Comparison of ENCODE assay signal across 8 cellular contexts in genomic region chr4:139084425-139085093, GRCh38.
DNase-seq lines count a peak whose midpoint lies in the region; ATAC-seq and TF ChIP-seq lines count a peak whose summit lies in the region.

No MANE protein-coding gene starts in this region.

- in situ Hi-C loops in HAP-1 (cut with MboI; ENCODE audit: low sequenced_read_pairs): no loop called here

- H3K4me1 Mint-ChIP-seq in activated CD8-positive, alpha-beta T cell treated with anti-CD3 and anti-CD28 coated beads, Interleukin-2, amount 10 ng/mL, durations not matched to agents 7 days and 5 days (ENCODE audit: low read depth): peaks cover 31% of the 10 kb centered on the region
- H3K4me1 Mint-ChIP-seq in stimulated activated naive B cell treated with anti-CD40 and anti-IgM and Interleukin-4, amounts not matched to agents 10 μg/mL and 1 μg/mL and 100 μg/mL, for 72 hours: peaks cover 5 to 24% of the 10 kb centered on the region in 2 donors

- peak overlapping the region; percentile 99 for H3K4me3 Mint-ChIP-seq in activated CD8-positive, alpha-beta T cell treated with anti-CD3 and anti-CD28 coated beads, Interleukin-2, amount 10 ng/mL, durations not matched to agents 7 days and 5 days
- peak overlapping the region; percentile 98 to 100 for H3K4me3 Mint-ChIP-seq in stimulated activated naive B cell treated with anti-CD40 and anti-IgM and Interleukin-4, amounts not matched to agents 10 μg/mL and 1 μg/mL and 100 μg/mL, for 72 hours

- DNase-seq in HAP-1 (ENCODE audit: low spot score in 2 of 2) (no peak), A172 (ENCODE audit: low spot score) (no peak)
- DNase-seq in activated CD8-positive, alpha-beta T cell treated with anti-CD3 and anti-CD28 coated beads, Interleukin-2, amount 10 ng/mL, durations not matched to agents 7 days and 5 days: no peak
- DNase-seq in stimulated activated naive B cell treated with anti-CD40 and anti-IgM and Interleukin-4, amounts not matched to agents 10 μg/mL and 1 μg/mL and 100 μg/mL, for 72 hours: no peak
- no peak for DNase-seq in stimulated activated CD4-positive, alpha-beta T cell treated with anti-CD3 and anti-CD28 coated beads, Interleukin-12 subunit alpha, Interleukin-12 subunit beta, amount 100 ng/mL, for 4 hours

- peaks cover 22% of the 10 kb centered on the region for H3K36me3 Mint-ChIP-seq in activated CD8-positive, alpha-beta T cell treated with anti-CD3 and anti-CD28 coated beads, Interleukin-2, amount 10 ng/mL, durations not matched to agents 7 days and 5 days (ENCODE audit: low read depth)
- peaks cover 8 to 13% of the 10 kb centered on the region in 2 donors for H3K36me3 Mint-ChIP-seq in stimulated activated naive B cell treated with anti-CD40 and anti-IgM and Interleukin-4, amounts not matched to agents 10 μg/mL and 1 μg/mL and 100 μg/mL, for 72 hours

- no peaks in the 10 kb centered on the region for H3K9me3 ChIP-seq in HAP-1
- H3K9me3 ChIP-seq in iPS-20b (ENCODE audit: insufficient read depth, low read depth, low read length): no peaks in the 10 kb centered on the region

- CTCF ChIA-PET in activated CD8-positive, alpha-beta T cell treated with anti-CD3 and anti-CD28 coated beads, Interleukin-2, amount 10 ng/mL, durations not matched to agents 7 days and 5 days (lab: Charles Lee): interaction anchor here (0.7 to 2.7 kb wide), 7 partner anchors 11 to 211 kb away, joined by 3 to 14 read pairs (median 4); partner anchors contain the start of gene ELF2

- H3K27me3 Mint-ChIP-seq in activated CD8-positive, alpha-beta T cell treated with anti-CD3 and anti-CD28 coated beads, Interleukin-2, amount 10 ng/mL, durations not matched to agents 7 days and 5 days (ENCODE audit: low read depth): no peaks in the 10 kb centered on the region
- no peaks in the 10 kb centered on the region for H3K27me3 Mint-ChIP-seq in stimulated activated naive B cell treated with anti-CD40 and anti-IgM and Interleukin-4, amounts not matched to agents 10 μg/mL and 1 μg/mL and 100 μg/mL, for 72 hours

- ATAC-seq in activated CD8-positive, alpha-beta T cell treated with anti-CD3 and anti-CD28 coated beads, Interleukin-2, amount 10 ng/mL, durations not matched to agents 7 days and 5 days: no peak
- no peak for ATAC-seq in stimulated activated naive B cell treated with anti-CD40 and anti-IgM and Interleukin-4, amounts not matched to agents 10 μg/mL and 1 μg/mL and 100 μg/mL, for 72 hours (replicated peaks)
- no peak for ATAC-seq in GM19455 (IDR thresholded peaks at IDR 0.05; ENCODE audit: unreplicated experiment)

- H3K4me1 ChIP-seq in HAP-1 (peaks cover 13% of the 10 kb centered on the region), iPS-20b (ENCODE audit: insufficient read depth, low read length) (peaks cover 5% of the 10 kb centered on the region; the same call in 1 of the 2 replicates)

- H3K9me3 Mint-ChIP-seq in activated CD8-positive, alpha-beta T cell treated with anti-CD3 and anti-CD28 coated beads, Interleukin-2, amount 10 ng/mL, durations not matched to agents 7 days and 5 days (ENCODE audit: insufficient read depth): no peaks in the 10 kb centered on the region
- H3K9me3 Mint-ChIP-seq in stimulated activated naive B cell treated with anti-CD40 and anti-IgM and Interleukin-4, amounts not matched to agents 10 μg/mL and 1 μg/mL and 100 μg/mL, for 72 hours: no peaks in the 10 kb centered on the region

- no peak for TF ChIP-seq CTCF in C4-2B (conservative IDR thresholded peaks at IDR 0.05)

- no peaks in the 10 kb centered on the region for H3K27me3 ChIP-seq in HAP-1 (ENCODE audit: low read depth)
- H3K27me3 ChIP-seq in iPS-20b (ENCODE audit: insufficient read depth, low read length): no peaks in the 10 kb centered on the region

- H3K9ac ChIP-seq in iPS-20b (ENCODE audit: low read depth, low read length): peak overlapping the region; percentile 88; the same call in 1 of the 2 replicates

- H3K36me3 ChIP-seq in HAP-1 (replicated peaks) (no peaks in the 10 kb centered on the region; the same call in 1 of the 2 replicates), iPS-20b (ENCODE audit: insufficient read depth, low read depth, low read length) (no peaks in the 10 kb centered on the region)

- peak overlapping the region; percentile 81 for H3K4me3 ChIP-seq in HAP-1
- H3K4me3 ChIP-seq in iPS-20b (ENCODE audit: low read length): peak overlapping the region; percentile 92

- peak overlapping the region; percentile 99 for H3K27ac Mint-ChIP-seq in activated CD8-positive, alpha-beta T cell treated with anti-CD3 and anti-CD28 coated beads, Interleukin-2, amount 10 ng/mL, durations not matched to agents 7 days and 5 days
- H3K27ac Mint-ChIP-seq in stimulated activated naive B cell treated with anti-CD40 and anti-IgM and Interleukin-4, amounts not matched to agents 10 μg/mL and 1 μg/mL and 100 μg/mL, for 72 hours: peak overlapping the region; percentile 100

- POLR2A ChIA-PET in activated CD8-positive, alpha-beta T cell treated with anti-CD3 and anti-CD28 coated beads, Interleukin-2, amount 10 ng/mL, durations not matched to agents 7 days and 5 days (lab: Charles Lee): interaction anchor here (0.7 to 4.4 kb wide), 5 partner anchors 31 to 574 kb away, joined by 3 to 24 read pairs (median 13); partner anchors contain the start of genes NAA15, NDUFC1 and NOCT

- peak overlapping the region; percentile 96 for H3K27ac ChIP-seq in C4-2B
- peak overlapping the region; percentile 34 for H3K27ac ChIP-seq in iPS-20b (ENCODE audit: low read length)
